In the genomic region with DNA sequence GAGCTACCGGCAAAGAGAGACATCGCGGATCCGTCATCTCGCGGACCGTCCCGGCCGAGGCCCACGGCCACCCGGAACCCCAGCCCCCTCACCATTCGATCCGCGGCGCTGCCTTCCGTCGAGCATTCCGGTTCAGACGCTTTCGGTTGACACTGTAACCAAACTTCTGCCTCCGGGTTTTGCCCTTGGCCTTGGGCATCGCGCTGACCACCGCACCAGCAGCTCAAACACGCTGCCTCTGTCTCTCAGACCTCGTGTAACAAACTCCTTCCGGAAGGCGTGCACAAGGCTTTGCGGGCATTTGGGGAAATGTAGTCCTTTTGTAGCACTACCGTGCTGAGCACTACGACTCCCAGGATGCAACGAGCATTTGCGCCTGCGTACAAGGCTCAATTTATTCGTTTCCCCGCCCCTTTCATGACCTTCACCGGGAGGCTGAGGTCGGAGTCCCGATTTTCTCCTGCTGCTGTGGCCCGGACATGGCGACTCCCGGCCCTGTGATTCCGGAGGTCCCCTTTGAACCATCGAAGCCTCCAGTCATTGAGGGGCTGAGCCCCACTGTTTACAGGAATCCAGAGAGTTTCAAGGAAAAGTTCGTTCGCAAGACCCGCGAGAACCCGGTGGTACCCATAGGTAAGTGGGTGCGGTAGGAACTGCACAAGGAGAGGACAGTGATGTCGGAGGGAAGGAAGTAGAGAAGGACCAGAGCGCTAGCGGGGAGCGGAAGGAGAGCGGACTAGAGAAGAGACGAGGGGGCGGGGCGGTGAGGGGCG, we compare ENCODE assay signal across 7 cellular contexts.
DNase-seq lines count a peak whose midpoint lies in the region; ATAC-seq lines count a peak whose summit lies in the region.

A gene with protein sequence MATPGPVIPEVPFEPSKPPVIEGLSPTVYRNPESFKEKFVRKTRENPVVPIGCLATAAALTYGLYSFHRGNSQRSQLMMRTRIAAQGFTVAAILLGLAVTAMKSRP (plus strand): TSS at position 411 of the 773 bp plus-strand sequence. CDS start 69 bp downstream, at position 480.
A gene with protein sequence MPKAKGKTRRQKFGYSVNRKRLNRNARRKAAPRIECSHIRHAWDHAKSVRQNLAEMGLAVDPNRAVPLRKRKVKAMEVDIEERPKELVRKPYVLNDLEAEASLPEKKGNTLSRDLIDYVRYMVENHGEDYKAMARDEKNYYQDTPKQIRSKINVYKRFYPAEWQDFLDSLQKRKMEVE (minus strand): TSS at position 258 of the 773 bp plus-strand sequence. CDS start 59 bp downstream, at position 199.

- ATAC-seq in GM18508 (IDR thresholded peaks at IDR 0.05; ENCODE audit: insufficient read depth, unreplicated experiment) (peak; percentile 83), HG03025 (IDR thresholded peaks at IDR 0.05; ENCODE audit: low FRiP score, unreplicated experiment) (peak; percentile 81)

- peak; percentile 98 to 99 for DNase-seq in NCI-H2081 (lab: John Stamatoyannopoulos, UW)
- peak; percentile 90 for DNase-seq in T1000 (lab: John Stamatoyannopoulos, UW)
- peak; percentile 99 for DNase-seq in astrocyte of the hippocampus (ENCODE audit: low read depth, low spot score)
- peak; percentile 97 to 99 for DNase-seq in hippocampal formation (lab: John Stamatoyannopoulos, UW)
- peak; percentile 99 for DNase-seq in retina

Comparison
In these comparisons a context has a peak if more than half of its experiments do, and no peak if none do; other contexts are left out.
1. Peak in every context shown above with its lines: DNase-seq and ATAC-seq.